In the genomic region with DNA sequence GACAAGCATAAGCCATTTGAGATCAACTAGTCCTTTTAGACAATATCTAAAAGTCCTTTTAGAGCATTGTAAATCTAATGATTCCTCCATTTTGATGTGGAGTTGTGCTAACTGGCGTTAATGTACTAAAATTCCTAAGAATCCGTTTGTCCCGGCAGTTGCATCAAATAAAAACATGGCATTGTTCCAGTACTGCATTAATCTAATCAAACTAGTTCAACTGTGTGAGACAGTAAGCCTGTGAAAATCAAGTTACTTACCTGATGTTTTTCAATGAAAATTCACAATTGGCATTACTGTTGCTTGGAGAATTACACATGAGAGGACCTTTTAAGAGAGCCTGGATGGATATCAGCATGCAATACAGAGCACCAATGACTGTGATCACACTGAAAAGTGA, we compare ENCODE assay signal across 18 cellular contexts. TPM values are rescaled to one million over a fixed set of nuclear protein-coding genes. Genes with fewer than 3 reads are reported as not detected.
DNase-seq lines count a peak whose midpoint lies in the region; ATAC-seq, FAIRE-seq and TF ChIP-seq lines count a peak whose summit lies in the region.
"Had no signal": no experiment of that assay in that cellular context is flagged by ENCODE, and none has a peak within 500 bp of the region (broad histone marks: within the 10 kb centered on the region; RNA-seq: fewer than 3 reads in every experiment).

No MANE protein-coding gene starts in this region.

- H3K4me2 ChIP-seq in fibroblast of lung (ENCODE audit: extremely low read depth, insufficient read depth, low read length) (peak overlapping the region; percentile 32), HepG2 (ENCODE audit: low read depth, low read length) (no peak overlapping the region)

- POLR2A ChIA-PET in HepG2 (lab: Yijun Ruan, JAX) = no interaction called here

- H3K79me2 ChIP-seq in fibroblast of lung (ENCODE audit: control insufficient read depth, insufficient read depth, low read length) = no peaks in the 10 kb centered on the region
- H3K79me2 ChIP-seq in HepG2 (ENCODE audit: insufficient read depth, low read length) = no peaks in the 10 kb centered on the region

- no peak for FAIRE-seq in HepG2 (lab: Jason Lieb, UNC)
- FAIRE-seq: K562 had no signal

- DNase-seq in HCEC 1CT (peak; percentile 5), adipocyte (ENCODE audit: low read depth) (no peak), fibroblast of lung (ENCODE audit: low read depth in 2 of 2) (peak; percentile 14 to 42), thoracic aorta (ENCODE audit: low spot score) (no peak), kidney tubule cell (ENCODE audit: low spot score) (no peak), HepG2 (ENCODE audit: low spot score) (no peak)
- no peak for DNase-seq in effector memory CD8-positive, alpha-beta T cell
- DNase-seq: DND-41, H9, NCI-H1105, NCI-H2107, NCI-H2227 treated with DMSO at 0.1 percent for 48 hours, NCI-H510A treated with DMSO at 0.1 percent for 48 hours, PC-3, RPMI8226, SHP77 treated with DMSO at 0.1 percent for 48 hours had no signal

- TF ChIP-seq CTCF in fibroblast of lung (conservative IDR thresholded peaks at IDR 0.05 in 1 of 2, IDR thresholded peaks at IDR 0.05 in 1 of 2; ENCODE audit: low read depth in 1 of 2, low read length in 2 of 2) (no peak), thoracic aorta (IDR thresholded peaks at IDR 0.05) (no peak), HepG2 (CRISPR knock-in tag; IDR thresholded peaks at IDR 0.05) (no peak)

- no peak for TF ChIP-seq RAD21 in HepG2 (CRISPR knock-in tag; IDR thresholded peaks at IDR 0.05)

- H3K36me3 Mint-ChIP-seq in effector memory CD8-positive, alpha-beta T cell (ENCODE audit: insufficient read depth) = no peaks in the 10 kb centered on the region

- no peaks in the 10 kb centered on the region for H3K27me3 Mint-ChIP-seq in effector memory CD8-positive, alpha-beta T cell

- in situ Hi-C loops in HepG2 (cut with HindIII; ENCODE audit: extremely low pct_ligation_motif_present, low pct_unique_long_range_greater_than_20kb) = no loop called here

- no peaks in the 10 kb centered on the region for H3K4me1 Mint-ChIP-seq in effector memory CD8-positive, alpha-beta T cell (ENCODE audit: low read depth in 2 of 2)
- H3K4me1 Mint-ChIP-seq: H9 had no signal

- H3K27me3 ChIP-seq in adipocyte (replicated peaks; ENCODE audit: control insufficient read depth, insufficient read depth, low read length) (no peaks in the 10 kb centered on the region), fibroblast of lung (ENCODE audit: control insufficient read depth, insufficient read depth, low read length) (no peaks in the 10 kb centered on the region), thoracic aorta (replicated peaks; ENCODE audit: insufficient read depth) (no peaks in the 10 kb centered on the region), HepG2 (ENCODE audit: control insufficient read depth in 1 of 2, insufficient read depth in 2 of 2, low read length in 2 of 2) (no peaks in the 10 kb centered on the region)

- H3K4me3 Mint-ChIP-seq in effector memory CD8-positive, alpha-beta T cell = no peak overlapping the region
- H3K4me3 Mint-ChIP-seq: H9 had no signal

- H2AFZ ChIP-seq in fibroblast of lung (ENCODE audit: low read length) (peak overlapping the region; percentile 12), HepG2 (ENCODE audit: low read length) (no peak overlapping the region)

- peaks cover 53% of the 10 kb centered on the region for H3K4me1 ChIP-seq in adipocyte (ENCODE audit: control insufficient read depth, insufficient read depth, low read length)
- peaks cover 16% of the 10 kb centered on the region for H3K4me1 ChIP-seq in fibroblast of lung (ENCODE audit: control insufficient read depth, extremely low read depth, insufficient read depth, low read length)
- peaks cover 15 to 41% of the 10 kb centered on the region in 2 donors for H3K4me1 ChIP-seq in thoracic aorta (ENCODE audit: control insufficient read depth in 1 of 2, low read depth in 2 of 2)
- peaks cover 5% of the 10 kb centered on the region for H3K4me1 ChIP-seq in HepG2 (ENCODE audit: insufficient read depth, low read length)

- ATAC-seq in thoracic aorta (ENCODE audit: insufficient number of reproducible peaks, low FRiP score, low read depth) (no peak), HepG2 (no peak)
- no peak for ATAC-seq in effector memory CD8-positive, alpha-beta T cell (replicated peaks)
- ATAC-seq: K562, PC-3 had no signal

- no peak overlapping the region for H3K27ac Mint-ChIP-seq in effector memory CD8-positive, alpha-beta T cell
- H3K27ac Mint-ChIP-seq: H9 had no signal

- intact Hi-C loops in HepG2 (cut with micrococcal nuclease; ENCODE audit: unreplicated experiment) = no loop called here

- H3K27ac ChIP-seq in fibroblast of lung (ENCODE audit: insufficient read depth, low read length) (no peak overlapping the region), thoracic aorta (peak overlapping the region; percentile 81 to 86), HepG2 (ENCODE audit: extremely low read length, insufficient read depth, low read length) (no peak overlapping the region)

- H3K36me3 ChIP-seq in adipocyte (ENCODE audit: control insufficient read depth, insufficient read depth, low read length, severe bottlenecking) (peaks cover 6% of the 10 kb centered on the region), fibroblast of lung (ENCODE audit: control insufficient read depth, insufficient read depth, low read length) (no peaks in the 10 kb centered on the region), thoracic aorta (no peaks in the 10 kb centered on the region), HepG2 (replicated peaks in 1 of 2; ENCODE audit: control insufficient read depth in 1 of 2, insufficient read depth in 2 of 2, low read length in 2 of 2) (peaks cover 0 to 2% of the 10 kb centered on the region in 2 experiments; a peak in 3 of 5 replicates)

- WGBS in HepG2 (ENCODE audit: low lambda C conversion rate) = 96% methylated on average over 3 of the region's 3 CpGs

- no peaks in the 10 kb centered on the region for H3K9me3 Mint-ChIP-seq in effector memory CD8-positive, alpha-beta T cell
- H3K9me3 Mint-ChIP-seq: H9 had no signal

- TF ChIP-seq POLR2A in HepG2 (IDR thresholded peaks at IDR 0.05; ENCODE audit: insufficient read depth in 1 of 2, low read depth in 2 of 2, low read length in 2 of 2) = no peak

- TF ChIP-seq EP300 in HepG2 (IDR thresholded peaks at IDR 0.05; ENCODE audit: low read depth in 2 of 2, low read length in 2 of 2) (no peak), HepG2 (CRISPR knock-in tag; IDR thresholded peaks at IDR 0.05; ENCODE audit: borderline replicate concordance) (no peak)

- H3K9ac ChIP-seq in adipocyte (ENCODE audit: low read length) (peak overlapping the region; percentile 41), fibroblast of lung (ENCODE audit: insufficient read depth, low read length) (no peak overlapping the region), HepG2 (ENCODE audit: insufficient read depth, low read depth, low read length) (no peak overlapping the region)

- no TSS peak for BruUV-seq in HepG2 (replicated peaks; lab: Mats Ljungman, UMichigan)

- CTCF ChIA-PET in HepG2 (lab: Yijun Ruan, JAX; ENCODE audit: low intra/inter-chr PET ratio, low total read pairs) = no interaction called here

- H4K20me1 ChIP-seq in fibroblast of lung (ENCODE audit: control insufficient read depth, extremely low read depth, insufficient read depth, low read length) (no peaks in the 10 kb centered on the region), HepG2 (ENCODE audit: insufficient read depth, low read length) (no peaks in the 10 kb centered on the region)

- no peaks in the 10 kb centered on the region for H3K9me3 ChIP-seq in adipocyte (ENCODE audit: control insufficient read depth, low read length)
- H3K9me3 ChIP-seq in fibroblast of lung (ENCODE audit: control insufficient read depth, insufficient read depth, low read depth, low read length) = no peaks in the 10 kb centered on the region
- no peaks in the 10 kb centered on the region for H3K9me3 ChIP-seq in thoracic aorta
- H3K9me3 ChIP-seq in HepG2 (ENCODE audit: low read length) = no peaks in the 10 kb centered on the region

- H3K4me3 ChIP-seq in adipocyte (ENCODE audit: low read length) (no peak overlapping the region), fibroblast of lung (replicated peaks in 1 of 4; ENCODE audit: control extremely low read depth in 1 of 4, insufficient read depth in 1 of 4, low read depth in 3 of 4, low read length in 4 of 4) (no peak overlapping the region), thoracic aorta (no peak overlapping the region), HepG2 (replicated peaks in 1 of 3; ENCODE audit: insufficient read depth in 1 of 3, low read depth in 2 of 3, low read length in 3 of 3) (no peak overlapping the region)
- H3K4me3 ChIP-seq: K562 had no signal

RNA-seq across cellular contexts. Expression of a gene that starts 13.3 kb away (rescaled TPM):
- total RNA-seq in fibroblast of lung (not detected in 2 replicates), thoracic aorta (not detected), HepG2 (2016; rRNA removed; fragmentation: Illumina TruSeq; extraction: Trizol) (not detected in 2 replicates)
- polyA plus RNA-seq in fibroblast of lung (1.3 TPM in 1 of 2 replicates, not detected in the other), HepG2 (2011; rRNA removed) (not detected in 2 replicates)
- polyA plus RNA-seq in fibroblast of lung (2012) = 1.1 TPM in 1 of 2 replicates, not detected in the other
- not detected in 2 replicates for polyA minus RNA-seq in fibroblast of lung (ENCODE audit: low replicate concordance)
- total RNA-seq in HepG2 (2016; cell fraction: cytosol; rRNA removed; fragmentation: Illumina TruSeq; extraction: Trizol; ENCODE audit: low read depth) = not detected in 2 replicates
- not detected in 2 replicates for total RNA-seq in HepG2 (2016; cell fraction: insoluble cytoplasmic fraction; rRNA removed; fragmentation: Illumina TruSeq; extraction: Trizol)
- not detected in 2 replicates for total RNA-seq in HepG2 (2016; cell fraction: membrane; rRNA removed; fragmentation: Illumina TruSeq; extraction: Trizol)
- not detected in 2 replicates for total RNA-seq in HepG2 (2016; cell fraction: nucleus; rRNA removed; fragmentation: Illumina TruSeq; extraction: Trizol)
- polyA plus RNA-seq in HepG2 (2011; cell fraction: cytosol; rRNA removed) = not detected in 2 replicates
- not detected in 2 replicates for polyA plus RNA-seq in HepG2 (2011; cell fraction: nucleus; rRNA removed)
- polyA plus RNA-seq in HepG2 (2012) = not detected in 2 replicates
- polyA plus RNA-seq in HepG2 (2016; cell fraction: cytosol; fragmentation: Illumina TruSeq; extraction: Trizol; ENCODE audit: low read depth) = not detected in 2 replicates
- not detected in 2 replicates for polyA plus RNA-seq in HepG2 (2016; cell fraction: insoluble cytoplasmic fraction; fragmentation: Illumina TruSeq; extraction: Trizol; ENCODE audit: low read depth)
- not detected in 2 replicates for polyA plus RNA-seq in HepG2 (2016; cell fraction: membrane; fragmentation: Illumina TruSeq; extraction: Trizol; ENCODE audit: low read depth)
- not detected in 2 replicates for polyA plus RNA-seq in HepG2 (2016; cell fraction: nucleus; fragmentation: Illumina TruSeq; extraction: Trizol; ENCODE audit: insufficient read depth, low read depth)
- polyA minus RNA-seq in HepG2 (2011; rRNA and poly(A)+ RNA removed; ENCODE audit: low replicate concordance) = 0.07 TPM in 1 of 2 replicates, not detected in the other
- polyA minus RNA-seq in HepG2 (2011; cell fraction: cytosol; rRNA and poly(A)+ RNA removed) = not detected in 2 replicates
- not detected in 2 replicates for polyA minus RNA-seq in HepG2 (2011; cell fraction: nucleus; rRNA and poly(A)+ RNA removed)
- total RNA-seq: H9, K562, PC-3 had no signal
- polyA plus RNA-seq: K562 had no signal

RNA-seq across cellular contexts. Expression of a gene that starts 21.9 kb away (rescaled TPM):
- total RNA-seq in fibroblast of lung = not detected in 2 replicates
- not detected in 2 replicates for polyA plus RNA-seq in fibroblast of lung
- polyA plus RNA-seq in fibroblast of lung (2012) = not detected in 2 replicates
- polyA minus RNA-seq in fibroblast of lung (ENCODE audit: low replicate concordance) = not detected in 2 replicates
- not detected for total RNA-seq in thoracic aorta
- not detected in 2 replicates for total RNA-seq in HepG2 (2016; rRNA removed; fragmentation: Illumina TruSeq; extraction: Trizol)
- not detected in 2 replicates for total RNA-seq in HepG2 (2016; cell fraction: cytosol; rRNA removed; fragmentation: Illumina TruSeq; extraction: Trizol; ENCODE audit: low read depth)
- not detected in 2 replicates for total RNA-seq in HepG2 (2016; cell fraction: insoluble cytoplasmic fraction; rRNA removed; fragmentation: Illumina TruSeq; extraction: Trizol)
- total RNA-seq in HepG2 (2016; cell fraction: membrane; rRNA removed; fragmentation: Illumina TruSeq; extraction: Trizol) = not detected in 2 replicates
- not detected in 2 replicates for total RNA-seq in HepG2 (2016; cell fraction: nucleus; rRNA removed; fragmentation: Illumina TruSeq; extraction: Trizol)
- not detected in 2 replicates for polyA plus RNA-seq in HepG2 (2011; rRNA removed)
- not detected in 2 replicates for polyA plus RNA-seq in HepG2 (2011; cell fraction: cytosol; rRNA removed)
- not detected in 2 replicates for polyA plus RNA-seq in HepG2 (2011; cell fraction: nucleus; rRNA removed)
- not detected in 2 replicates for polyA plus RNA-seq in HepG2 (2012)
- polyA plus RNA-seq in HepG2 (2016; cell fraction: cytosol; fragmentation: Illumina TruSeq; extraction: Trizol; ENCODE audit: low read depth) = not detected in 2 replicates
- not detected in 2 replicates for polyA plus RNA-seq in HepG2 (2016; cell fraction: insoluble cytoplasmic fraction; fragmentation: Illumina TruSeq; extraction: Trizol; ENCODE audit: low read depth)
- polyA plus RNA-seq in HepG2 (2016; cell fraction: membrane; fragmentation: Illumina TruSeq; extraction: Trizol; ENCODE audit: low read depth) = not detected in 2 replicates
- polyA plus RNA-seq in HepG2 (2016; cell fraction: nucleus; fragmentation: Illumina TruSeq; extraction: Trizol; ENCODE audit: insufficient read depth, low read depth) = not detected in 2 replicates
- not detected in 2 replicates for polyA minus RNA-seq in HepG2 (2011; rRNA and poly(A)+ RNA removed; ENCODE audit: low replicate concordance)
- not detected in 2 replicates for polyA minus RNA-seq in HepG2 (2011; cell fraction: cytosol; rRNA and poly(A)+ RNA removed)
- not detected in 2 replicates for polyA minus RNA-seq in HepG2 (2011; cell fraction: nucleus; rRNA and poly(A)+ RNA removed)
- total RNA-seq: H9, K562, PC-3 had no signal
- polyA plus RNA-seq: AG04450, K562 had no signal

RNA-seq across cellular contexts. Expression of a gene that starts 40.8 kb away (rescaled TPM):
- 77.9 and 93.0 TPM in 2 replicates for total RNA-seq in fibroblast of lung
- 102 and 174 TPM in 2 replicates for polyA plus RNA-seq in fibroblast of lung
- polyA plus RNA-seq in fibroblast of lung (2012) = 92.6 and 123 TPM in 2 replicates
- 14.7 and 26.4 TPM in 2 replicates for polyA minus RNA-seq in fibroblast of lung (ENCODE audit: low replicate concordance)
- 100 to 1,000 TPM; 109 to 113 TPM for total RNA-seq in thoracic aorta
- 156 and 170 TPM in 2 replicates for total RNA-seq in HepG2 (2016; rRNA removed; fragmentation: Illumina TruSeq; extraction: Trizol)
- 211 and 258 TPM in 2 replicates for total RNA-seq in HepG2 (2016; cell fraction: cytosol; rRNA removed; fragmentation: Illumina TruSeq; extraction: Trizol; ENCODE audit: low read depth)
- 151 and 164 TPM in 2 replicates for total RNA-seq in HepG2 (2016; cell fraction: insoluble cytoplasmic fraction; rRNA removed; fragmentation: Illumina TruSeq; extraction: Trizol)
- 255 and 291 TPM in 2 replicates for total RNA-seq in HepG2 (2016; cell fraction: membrane; rRNA removed; fragmentation: Illumina TruSeq; extraction: Trizol)
- total RNA-seq in HepG2 (2016; cell fraction: nucleus; rRNA removed; fragmentation: Illumina TruSeq; extraction: Trizol) = 113 and 118 TPM in 2 replicates
- 65.2 and 81.9 TPM in 2 replicates for polyA plus RNA-seq in HepG2 (2011; rRNA removed)
- polyA plus RNA-seq in HepG2 (2011; cell fraction: cytosol; rRNA removed) = 61.6 and 68.3 TPM in 2 replicates
- polyA plus RNA-seq in HepG2 (2011; cell fraction: nucleus; rRNA removed) = 67.5 and 75.8 TPM in 2 replicates
- polyA plus RNA-seq in HepG2 (2012) = 115 and 154 TPM in 2 replicates
- 355 and 451 TPM in 2 replicates for polyA plus RNA-seq in HepG2 (2016; cell fraction: cytosol; fragmentation: Illumina TruSeq; extraction: Trizol; ENCODE audit: low read depth)
- polyA plus RNA-seq in HepG2 (2016; cell fraction: insoluble cytoplasmic fraction; fragmentation: Illumina TruSeq; extraction: Trizol; ENCODE audit: low read depth) = 213 and 226 TPM in 2 replicates
- polyA plus RNA-seq in HepG2 (2016; cell fraction: membrane; fragmentation: Illumina TruSeq; extraction: Trizol; ENCODE audit: low read depth) = 302 and 346 TPM in 2 replicates
- 165 and 167 TPM in 2 replicates for polyA plus RNA-seq in HepG2 (2016; cell fraction: nucleus; fragmentation: Illumina TruSeq; extraction: Trizol; ENCODE audit: insufficient read depth, low read depth)
- 43.9 and 55.7 TPM in 2 replicates for polyA minus RNA-seq in HepG2 (2011; rRNA and poly(A)+ RNA removed; ENCODE audit: low replicate concordance)
- 63.0 and 70.4 TPM in 2 replicates for polyA minus RNA-seq in HepG2 (2011; cell fraction: cytosol; rRNA and poly(A)+ RNA removed)
- 225 and 231 TPM in 2 replicates for polyA minus RNA-seq in HepG2 (2011; cell fraction: nucleus; rRNA and poly(A)+ RNA removed)

Comparison
In these comparisons a context has a peak if more than half of its experiments do, and no peak if none do; other contexts are left out.
1. DNase-seq: peak in HCEC 1CT (single experiment) and fibroblast of lung (2 of 2); none in adipocyte (single experiment), thoracic aorta (single experiment), kidney tubule cell (single experiment), HepG2 (single experiment) and effector memory CD8-positive, alpha-beta T cell (0 of 3).
2. H3K27ac ChIP-seq: peak in thoracic aorta (2 of 2); none in fibroblast of lung (single experiment) and HepG2 (single experiment).